Comparison of ENCODE assay signal across 9 cellular contexts in genomic region chr20:35991142-35991771, GRCh38. TPM values are rescaled to one million over a fixed set of nuclear protein-coding genes. Genes with fewer than 3 reads are reported as not detected.
DNase-seq lines count a peak whose midpoint lies in the region; ATAC-seq and TF ChIP-seq lines count a peak whose summit lies in the region.
"Had no signal": no experiment of that assay in that cellular context is flagged by ENCODE, and none has a peak within 500 bp of the region (broad histone marks: within the 10 kb centered on the region; RNA-seq: fewer than 3 reads in every experiment).

No MANE protein-coding gene starts in this region.

- no peaks in the 10 kb centered on the region for H3K36me3 Mint-ChIP-seq in Calu3 (ENCODE audit: insufficient read depth, unreplicated experiment)
- no peaks in the 10 kb centered on the region for H3K36me3 Mint-ChIP-seq in activated T-cell treated with anti-CD3 and anti-CD28 coated beads, Interleukin-2, amount 50 U/mL, for 4 hours (ENCODE audit: insufficient read depth)
- H3K36me3 Mint-ChIP-seq: IgD-negative memory B cell had no signal

- no peaks in the 10 kb centered on the region for H3K36me3 ChIP-seq in adipocyte (ENCODE audit: control insufficient read depth, insufficient read depth, low read length, severe bottlenecking)
- no peaks in the 10 kb centered on the region for H3K36me3 ChIP-seq in left lung

- no peak overlapping the region for H3K4me3 Mint-ChIP-seq in Calu3 (ENCODE audit: low read depth, unreplicated experiment)
- H3K4me3 Mint-ChIP-seq in activated T-cell treated with anti-CD3 and anti-CD28 coated beads, Interleukin-2, amount 50 U/mL, for 4 hours, result no peak overlapping the region
- H3K4me3 Mint-ChIP-seq: IgD-negative memory B cell had no signal

- ATAC-seq in left lung (no peak), HG02610 (IDR thresholded peaks at IDR 0.05; ENCODE audit: unreplicated experiment) (no peak)
- no peak for ATAC-seq in activated T-cell treated with anti-CD3 and anti-CD28 coated beads, Interleukin-2, amount 50 U/mL, for 4 hours

- intact Hi-C loops in Calu3 (cut with micrococcal nuclease; ENCODE audit: unreplicated experiment) (loop anchor here (2.0 to 10.0 kb wide), 2 partner anchors 92 to 444 kb away; no protein-coding TSS in a partner anchor), left lung (cut with DNase I) (loop anchor here in 1 of 2 donors (5.0 kb wide), 1 partner anchor 146 kb away; no protein-coding TSS in a partner anchor)

- H3K9ac ChIP-seq in adipocyte (ENCODE audit: low read length), result no peak overlapping the region

- BruUV-seq in Calu3 (replicated peaks; lab: Mats Ljungman, UMichigan), result no TSS peak

- H3K4me3 ChIP-seq in adipocyte (ENCODE audit: low read length), result no peak overlapping the region
- no peak overlapping the region for H3K4me3 ChIP-seq in left lung

- peak; percentile 50 for TF ChIP-seq CTCF in Calu3 (IDR thresholded peaks at IDR 0.05; ENCODE audit: unreplicated experiment)
- peak; percentile 20 to 22 for TF ChIP-seq CTCF in left lung (IDR thresholded peaks at IDR 0.05)

- peaks cover 11% of the 10 kb centered on the region for H3K4me1 Mint-ChIP-seq in Calu3 (ENCODE audit: low read depth, unreplicated experiment)
- peaks cover 3% of the 10 kb centered on the region for H3K4me1 Mint-ChIP-seq in activated T-cell treated with anti-CD3 and anti-CD28 coated beads, Interleukin-2, amount 50 U/mL, for 4 hours (ENCODE audit: low read depth)

- CTCF ChIA-PET in Calu3 (lab: Charles Lee), result interaction anchor here (0.5 to 2.2 kb wide), 21 partner anchors 9 to 448 kb away, joined by 3 to 50 read pairs (median 5); partner anchors contain the start of genes CNBD2 and SCAND1

- peak; percentile 72 for DNase-seq in Calu3
- DNase-seq in Kasumi-1 (lab: John Stamatoyannopoulos, UW), result peak; percentile 50 to 77
- peak; percentile 72 for DNase-seq in adipocyte (ENCODE audit: low read depth)
- DNase-seq in left lung, result no peak
- DNase-seq in activated CD8-positive, alpha-beta memory T cell treated with anti-CD3 and anti-CD28 coated beads for 24 hours, result no peak
- DNase-seq in activated CD8-positive, alpha-beta memory T cell treated with anti-CD3 and anti-CD28 coated beads, Interleukin-2, amount 50 U/mL, for 48 hours, result no peak
- DNase-seq in activated T-cell treated with anti-CD3 and anti-CD28 coated beads, Interleukin-2, amount 50 U/mL, for 4 hours, result no peak

- no peak overlapping the region for H3K27ac ChIP-seq in left lung

- no peak overlapping the region for H3K27ac Mint-ChIP-seq in Calu3 (ENCODE audit: unreplicated experiment)
- H3K27ac Mint-ChIP-seq: IgD-negative memory B cell had no signal

- no peaks in the 10 kb centered on the region for H3K9me3 ChIP-seq in adipocyte (ENCODE audit: control insufficient read depth, low read length)
- no peaks in the 10 kb centered on the region for H3K9me3 ChIP-seq in left lung

- no peaks in the 10 kb centered on the region for H3K9me3 Mint-ChIP-seq in Calu3 (ENCODE audit: low read depth, unreplicated experiment)
- H3K9me3 Mint-ChIP-seq in activated T-cell treated with anti-CD3 and anti-CD28 coated beads, Interleukin-2, amount 50 U/mL, for 4 hours, result no peaks in the 10 kb centered on the region
- H3K9me3 Mint-ChIP-seq: IgD-negative memory B cell had no signal

- H3K27me3 Mint-ChIP-seq in Calu3 (ENCODE audit: unreplicated experiment), result peaks cover 18% of the 10 kb centered on the region
- peaks cover 7% of the 10 kb centered on the region for H3K27me3 Mint-ChIP-seq in activated T-cell treated with anti-CD3 and anti-CD28 coated beads, Interleukin-2, amount 50 U/mL, for 4 hours (ENCODE audit: low read depth)

- H3K4me1 ChIP-seq in adipocyte (ENCODE audit: control insufficient read depth, insufficient read depth, low read length) (peaks cover 6% of the 10 kb centered on the region), left lung (peaks cover 0 to 10% of the 10 kb centered on the region in 2 donors)

- no peaks in the 10 kb centered on the region for H3K27me3 ChIP-seq in adipocyte (replicated peaks; ENCODE audit: control insufficient read depth, insufficient read depth, low read length)
- H3K27me3 ChIP-seq in left lung, result no peaks in the 10 kb centered on the region

RNA-seq across cellular contexts. Expression of gene CNBD2, which starts 22.9 kb away (rescaled TPM):
- 5.0 and 5.6 TPM in 2 replicates for total RNA-seq in Calu3 (2022)
- 1 to 10 TPM; 3.3 to 3.6 TPM for total RNA-seq in left lung
- 1 to 10 TPM; 3.6 to 4.9 (median 4.1) TPM for total RNA-seq in activated T-cell treated with anti-CD3 and anti-CD28 coated beads, Interleukin-2, amount 50 U/mL, for 4 hours

RNA-seq across cellular contexts. Expression of gene SCAND1, which starts 37.0 kb away (rescaled TPM):
- total RNA-seq in Calu3 (2022), result 83.5 and 88.6 TPM in 2 replicates
- 10 to 100 TPM; 58.1 to 62.1 TPM for total RNA-seq in left lung
- total RNA-seq in activated T-cell treated with anti-CD3 and anti-CD28 coated beads, Interleukin-2, amount 50 U/mL, for 4 hours, result 10 to 100 TPM; 54.5 to 59.5 (median 57.1) TPM

Comparison
In these comparisons a context has a peak if more than half of its experiments do, and no peak if none do; other contexts are left out.
1. DNase-seq: peak in Calu3 (single experiment), Kasumi-1 (2 of 2) and adipocyte (single experiment); none in left lung (0 of 2), activated CD8-positive, alpha-beta memory T cell treated with anti-CD3 and anti-CD28 coated beads for 24 hours (single experiment), activated CD8-positive, alpha-beta memory T cell treated with anti-CD3 and anti-CD28 coated beads, Interleukin-2, amount 50 U/mL, for 48 hours (single experiment) and activated T-cell treated with anti-CD3 and anti-CD28 coated beads, Interleukin-2, amount 50 U/mL, for 4 hours (single experiment).